In genomic region chr18:75127143-75128021, GRCh38 we compare ENCODE assay signal across 20 cellular contexts.
A peak's percentile ranks its signal among the peaks of the same experiment; 100 is the strongest.
DNase-seq lines count a peak whose midpoint lies in the region; ATAC-seq and TF ChIP-seq lines count a peak whose summit lies in the region.
"Had no signal": no experiment of that assay in that cellular context is flagged by ENCODE, and none has a peak within 500 bp of the region (broad histone marks: within the 10 kb centered on the region; RNA-seq: fewer than 3 reads in every experiment).

No MANE protein-coding gene starts in this region.

- H3K4me1 ChIP-seq in psoas muscle, result peaks cover 3% of the 10 kb centered on the region

- H3K4me3 ChIP-seq in H7 (ENCODE audit: insufficient read depth, low read depth, low read length) (no peak overlapping the region), psoas muscle (no peak overlapping the region)
- H3K4me3 ChIP-seq: gastroesophageal sphincter, tibial artery had no signal

- intact Hi-C loops in psoas muscle (cut with DNase I), result no loop called here

- ATAC-seq in left lobe of liver (no peak), psoas muscle (peak; percentile 67 to 93 (median 90)), GM18870 (IDR thresholded peaks at IDR 0.05; ENCODE audit: unreplicated experiment) (no peak)
- ATAC-seq: gastroesophageal sphincter; naive thymus-derived CD4-positive, alpha-beta T cell had no signal

- no peak for TF ChIP-seq CTCF in psoas muscle (IDR thresholded peaks at IDR 0.05)

- DNase-seq in H7 (peak; percentile 35), SW480 (ENCODE audit: low spot score) (peak; percentile 80), left lobe of liver (ENCODE audit: low spot score) (peak; percentile 38), psoas muscle (no peak), NCI-H2171 (lab: John Stamatoyannopoulos, UW) (no peak), GM19240 (ENCODE audit: insufficient read length, low spot score) (no peak), DMS79 treated with DMSO at 0.1 percent for 48 hours (lab: John Stamatoyannopoulos, UW) (no peak)
- DNase-seq: activated CD4-positive, alpha-beta T cell treated with anti-CD3 and anti-CD28 coated beads for 4 hours; AML-193; central memory CD4-positive, alpha-beta T cell; HCEC 1CT; naive thymus-derived CD4-positive, alpha-beta T cell; NCI-H1048; NK-92 treated with Interleukin-12 subunit alpha and Interleukin-12 subunit beta, amount 100 ng/mL, for 24 hours; retina; SHP77 treated with DMSO at 0.1 percent for 48 hours; stimulated activated CD8-positive, alpha-beta memory T cell treated with anti-CD3 and anti-CD28 coated beads, Interleukin-4, amount 100 ng/mL, for 48 hours had no signal

- peak overlapping the region; percentile 55 for H3K27ac ChIP-seq in psoas muscle
- H3K27ac ChIP-seq: gastroesophageal sphincter, tibial artery had no signal

- no peaks in the 10 kb centered on the region for H3K27me3 ChIP-seq in H7 (ENCODE audit: control insufficient read depth, insufficient read depth, low read length)
- H3K27me3 ChIP-seq in psoas muscle (ENCODE audit: insufficient read depth in 3 of 3, low read length in 2 of 3), result peaks cover 0 to 2% (median 0%) of the 10 kb centered on the region in 3 donors

- H3K9me3 ChIP-seq in psoas muscle, result no peaks in the 10 kb centered on the region
- H3K9me3 ChIP-seq: gastroesophageal sphincter, tibial artery had no signal

- no peaks in the 10 kb centered on the region for H3K36me3 ChIP-seq in H7 (replicated peaks; ENCODE audit: control insufficient read depth, insufficient read depth, low read length)
- H3K36me3 ChIP-seq in psoas muscle (ENCODE audit: insufficient read depth in 1 of 2, low read depth in 1 of 2), result no peaks in the 10 kb centered on the region
- H3K36me3 ChIP-seq: gastroesophageal sphincter, tibial artery had no signal

- 79 to 86% (median 84%) methylated on average over 22 to 24 of the region's 24 CpGs for WGBS in psoas muscle, 3 donors

Comparison
In these comparisons a context has a peak if more than half of its experiments do, and no peak if none do; other contexts are left out.
1. DNase-seq: peak in H7 (single experiment), SW480 (single experiment) and left lobe of liver (single experiment); none in psoas muscle (0 of 2), NCI-H2171 (single experiment), GM19240 (single experiment) and DMS79 treated with DMSO at 0.1 percent for 48 hours (single experiment).
2. ATAC-seq: peak in psoas muscle (4 of 4); none in left lobe of liver (single experiment) and GM18870 (single experiment).